In genomic region chr14:55133416-55133815, GRCh38 we compare ENCODE assay signal across 8 cellular contexts. TPM values are rescaled to one million over a fixed set of nuclear protein-coding genes. Genes with fewer than 3 reads are reported as not detected.
A peak's percentile ranks its signal among the peaks of the same experiment; 100 is the strongest.
DNase-seq lines count a peak whose midpoint lies in the region; ATAC-seq and TF ChIP-seq lines count a peak whose summit lies in the region.

No MANE protein-coding gene starts in this region.

- TF ChIP-seq CTCF in choroid plexus epithelial cell (conservative IDR thresholded peaks at IDR 0.05; ENCODE audit: low read depth, low read length) = peak; percentile 47
- peak; percentile 53 for TF ChIP-seq CTCF in osteoblast (IDR thresholded peaks at IDR 0.05; ENCODE audit: extremely low read depth, low read depth, low read length)
- no peak for TF ChIP-seq CTCF in OCI-LY7 (conservative IDR thresholded peaks at IDR 0.05; ENCODE audit: low read length)

- H3K27me3 ChIP-seq in osteoblast (ENCODE audit: insufficient read depth, low read length) = no peaks in the 10 kb centered on the region

- peaks cover 20% of the 10 kb centered on the region for H4K20me1 ChIP-seq in osteoblast (ENCODE audit: insufficient read depth, low read length)
- H4K20me1 ChIP-seq in OCI-LY7 (ENCODE audit: insufficient read depth, low read length) = no peaks in the 10 kb centered on the region

- intact Hi-C loops in OCI-LY7 (cut with micrococcal nuclease; ENCODE audit: unreplicated experiment) = loop anchor here (5.0 kb wide), 1 partner anchor 46 kb away; no protein-coding TSS in a partner anchor

- CTCF ChIA-PET in OCI-LY7 (lab: Charles Lee; ENCODE audit: unreplicated experiment) = no interaction called here

- peak; percentile 13 for DNase-seq in COR-L47 (lab: John Stamatoyannopoulos, UW)
- DNase-seq in M059J (ENCODE audit: low read depth) = peak; percentile 66
- peak; percentile 61 for DNase-seq in choroid plexus epithelial cell (ENCODE audit: low read depth)
- peak; percentile 76 for DNase-seq in osteoblast (ENCODE audit: insufficient read length, low spot score, missing footprints)
- DNase-seq in DMS153 (lab: John Stamatoyannopoulos, UW) = no peak
- no peak for DNase-seq in OCI-LY7 (ENCODE audit: low spot score)
- no peak for DNase-seq in GOT3 (lab: John Stamatoyannopoulos, UW)

- H2AFZ ChIP-seq in osteoblast (ENCODE audit: low read length) = no peak overlapping the region
- no peak overlapping the region for H2AFZ ChIP-seq in OCI-LY7 (ENCODE audit: low read length)

- no peaks in the 10 kb centered on the region for H3K9me3 ChIP-seq in osteoblast (ENCODE audit: low read depth, low read length)
- no peaks in the 10 kb centered on the region for H3K9me3 ChIP-seq in OCI-LY7 (ENCODE audit: low read length)

- BruUV-seq in OCI-LY7 (replicated peaks; lab: Mats Ljungman, UMichigan) = no TSS peak

- H3K79me2 ChIP-seq in osteoblast (ENCODE audit: insufficient read depth, low read length) = peaks cover 78% of the 10 kb centered on the region
- H3K79me2 ChIP-seq in OCI-LY7 (ENCODE audit: insufficient read depth, low read depth, low read length) = no peaks in the 10 kb centered on the region

- H3K4me3 ChIP-seq in choroid plexus epithelial cell (ENCODE audit: low read depth, low read length) (no peak overlapping the region), osteoblast (ENCODE audit: insufficient read depth, low read length) (no peak overlapping the region), OCI-LY7 (ENCODE audit: low read depth, low read length, poor library complexity, severe bottlenecking) (no peak overlapping the region)

- peak overlapping the region; percentile 22 for H3K27ac ChIP-seq in osteoblast (ENCODE audit: low read depth, low read length)
- no peak overlapping the region for H3K27ac ChIP-seq in OCI-LY7 (ENCODE audit: low read depth, low read length, poor library complexity, severe bottlenecking)

- POLR2A ChIA-PET in OCI-LY7 (lab: Charles Lee) = interaction anchor here (1.4 kb wide), 1 partner anchor 14 kb away, joined by 3 read pairs; no protein-coding TSS in a partner anchor

- H3K4me1 ChIP-seq in osteoblast (ENCODE audit: insufficient read depth, low read length) (peaks cover 52% of the 10 kb centered on the region), OCI-LY7 (ENCODE audit: insufficient read depth, low read length, poor library complexity, severe bottlenecking) (no peaks in the 10 kb centered on the region)

- H3K4me2 ChIP-seq in osteoblast (ENCODE audit: insufficient read depth, low read length) = peak overlapping the region; percentile 30
- H3K4me2 ChIP-seq in OCI-LY7 (ENCODE audit: low read length) = no peak overlapping the region

- H3K9me2 ChIP-seq in OCI-LY7 (ENCODE audit: insufficient read depth, low read length) = no peaks in the 10 kb centered on the region

- ATAC-seq in GM19023 (IDR thresholded peaks at IDR 0.05; ENCODE audit: unreplicated experiment) = no peak

- peaks cover 9% of the 10 kb centered on the region for H3K36me3 ChIP-seq in osteoblast (ENCODE audit: insufficient read depth, low read length)
- peaks cover 16% of the 10 kb centered on the region for H3K36me3 ChIP-seq in OCI-LY7 (ENCODE audit: insufficient read depth, low read length)

RNA-seq across cellular contexts. Expression of gene LGALS3, which starts 4.4 kb away (rescaled TPM):
- 56.2 and 80.1 TPM in 2 replicates for total RNA-seq in M059J (2014; rRNA removed; shearing (Covaris generic))
- 368 and 433 TPM in 2 replicates for total RNA-seq in osteoblast
- total RNA-seq in OCI-LY7 (2014; rRNA removed; shearing (Covaris generic)) = not detected in 2 replicates
- total RNA-seq in OCI-LY7 (2022) = not detected in 2 replicates

RNA-seq across cellular contexts. Expression of gene DLGAP5, which starts 58.0 kb away (rescaled TPM):
- total RNA-seq in M059J (2014; rRNA removed; shearing (Covaris generic)) = 78.0 and 101 TPM in 2 replicates
- 4.1 and 5.1 TPM in 2 replicates for total RNA-seq in osteoblast
- 57.6 and 59.2 TPM in 2 replicates for total RNA-seq in OCI-LY7 (2014; rRNA removed; shearing (Covaris generic))
- total RNA-seq in OCI-LY7 (2022) = 92.2 and 94.4 TPM in 2 replicates

Comparison
In these comparisons a context has a peak if more than half of its experiments do, and no peak if none do; other contexts are left out.
1. DNase-seq: peak in COR-L47 (single experiment), M059J (single experiment), choroid plexus epithelial cell (single experiment) and osteoblast (single experiment); none in DMS153 (single experiment), OCI-LY7 (single experiment) and GOT3 (single experiment).
2. RNA of gene LGALS3, which starts 4.4 kb away (total RNA-seq): 368 to 433 TPM in osteoblast and 56.2 to 80.1 TPM in M059J; not detected in OCI-LY7; every median in the first group is over 10 times any median in the second.